In genomic region chr3:166556955-166557354, GRCh38 we compare ENCODE assay signal across 7 cellular contexts.
"Had no signal": no experiment of that assay in that cellular context is flagged by ENCODE, and none has a peak within 500 bp of the region (broad histone marks: within the 10 kb centered on the region; RNA-seq: fewer than 3 reads in every experiment).

No MANE protein-coding gene starts in this region.

- H2AFZ ChIP-seq: GM23338 had no signal

- DNase-seq: H9, HCEC 1CT, IMR-90 had no signal

- H3K4me2 ChIP-seq: GM23338 had no signal

- H3K4me3 ChIP-seq: GM23338 had no signal

- FAIRE-seq: H1, H54, HTR-8/SVneo had no signal

- ATAC-seq: GM23338 had no signal
